ENCODE assay signal across 1 cellular context in genomic region chr10:74139981-74140380, GRCh38.
TF ChIP-seq lines count a peak whose summit lies in the region.

No MANE protein-coding gene starts in this region.

TF ChIP-seq in H1, 55 proteins besides CTCF, POLR2A, EP300 and RAD21:
- TF ChIP-seq CBX5 (IDR thresholded peaks at IDR 0.05; ENCODE audit: low read depth, low read length) (no peak), NANOG (IDR thresholded peaks at IDR 0.05; ENCODE audit: insufficient read depth, low read depth, low read length, poor library complexity, severe bottlenecking) (no peak), SIX5 (IDR thresholded peaks at IDR 0.05; ENCODE audit: low read depth, low read length) (no peak), TAF7 (optimal IDR thresholded peaks at IDR 0.05; ENCODE audit: borderline replicate concordance, low read depth, low read length) (no peak), EZH2 (IDR thresholded peaks at IDR 0.05; ENCODE audit: low read depth, low read length, severe bottlenecking) (no peak), CREB1 (IDR thresholded peaks at IDR 0.05) (no peak), KDM4A (IDR thresholded peaks at IDR 0.05; ENCODE audit: low read depth, low read length, severe bottlenecking) (no peak), JUN (IDR thresholded peaks at IDR 0.05; ENCODE audit: low read depth, low read length) (no peak)
- TF ChIP-seq, protein P1, sequence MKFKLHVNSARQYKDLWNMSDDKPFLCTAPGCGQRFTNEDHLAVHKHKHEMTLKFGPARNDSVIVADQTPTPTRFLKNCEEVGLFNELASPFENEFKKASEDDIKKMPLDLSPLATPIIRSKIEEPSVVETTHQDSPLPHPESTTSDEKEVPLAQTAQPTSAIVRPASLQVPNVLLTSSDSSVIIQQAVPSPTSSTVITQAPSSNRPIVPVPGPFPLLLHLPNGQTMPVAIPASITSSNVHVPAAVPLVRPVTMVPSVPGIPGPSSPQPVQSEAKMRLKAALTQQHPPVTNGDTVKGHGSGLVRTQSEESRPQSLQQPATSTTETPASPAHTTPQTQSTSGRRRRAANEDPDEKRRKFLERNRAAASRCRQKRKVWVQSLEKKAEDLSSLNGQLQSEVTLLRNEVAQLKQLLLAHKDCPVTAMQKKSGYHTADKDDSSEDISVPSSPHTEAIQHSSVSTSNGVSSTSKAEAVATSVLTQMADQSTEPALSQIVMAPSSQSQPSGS (IDR thresholded peaks at IDR 0.05; ENCODE audit: low read length), result no peak
